In the genomic region with DNA sequence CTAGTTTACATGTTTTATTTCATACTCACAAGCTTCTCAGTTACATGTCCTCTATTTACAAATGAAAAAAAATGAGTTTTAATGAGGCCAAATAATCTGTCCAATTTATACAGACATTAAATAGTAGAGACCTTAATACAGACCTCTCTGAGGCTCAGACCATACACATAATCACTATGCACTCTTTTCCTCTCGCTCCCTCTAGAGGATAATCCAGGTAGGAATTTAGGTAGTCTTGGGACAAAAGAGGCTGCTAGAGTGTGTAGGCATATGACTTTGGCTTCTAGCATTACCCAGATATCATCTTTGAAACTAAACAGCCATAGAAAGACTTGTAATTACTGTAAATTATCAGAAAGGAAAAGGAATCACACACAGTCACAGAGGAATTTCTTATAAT, we compare ENCODE assay signal across 2 cellular contexts.
TF ChIP-seq lines count a peak whose summit lies in the region.

No MANE protein-coding gene starts in this region.

TF ChIP-seq in Ishikawa, 13 proteins besides CTCF, POLR2A, EP300 and RAD21 (continued from another document):
- TF ChIP-seq MAX (IDR thresholded peaks at IDR 0.05) (no peak), TCF12 (IDR thresholded peaks at IDR 0.05; ENCODE audit: low read depth) (no peak)

TF ChIP-seq in liver, 16 proteins besides CTCF, POLR2A, EP300 and RAD21 (continued from another document):
- no peak for TF ChIP-seq ZBTB33 (IDR thresholded peaks at IDR 0.05)
